18 cellular contexts compared by ENCODE assay signal in the genomic region with DNA sequence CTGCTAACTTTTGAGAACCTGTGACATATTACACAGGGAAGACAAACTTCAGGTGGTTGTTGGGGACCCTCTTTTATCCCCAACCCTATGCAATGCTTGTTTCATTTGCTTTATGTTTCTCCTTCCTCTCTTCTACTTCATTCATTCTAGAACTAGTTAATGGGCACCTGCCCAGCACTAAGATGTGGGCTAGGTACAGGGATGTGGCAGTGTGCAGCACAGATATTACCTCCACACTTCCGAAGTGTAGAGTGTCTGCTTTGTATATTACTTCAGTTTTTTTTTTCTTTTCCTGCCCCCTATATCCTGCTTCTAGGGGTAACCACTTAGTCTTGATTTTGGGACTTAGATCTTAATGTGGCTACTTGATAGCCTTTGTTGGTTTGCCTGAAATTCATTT. TPM values are rescaled to one million over a fixed set of nuclear protein-coding genes. Genes with fewer than 3 reads are reported as not detected.
DNase-seq lines count a peak whose midpoint lies in the region; ATAC-seq and TF ChIP-seq lines count a peak whose summit lies in the region.
"Had no signal": no experiment of that assay in that cellular context is flagged by ENCODE, and none has a peak within 500 bp of the region (broad histone marks: within the 10 kb centered on the region; RNA-seq: fewer than 3 reads in every experiment).

No MANE protein-coding gene starts in this region.

- H3K36me3 Mint-ChIP-seq in CD4-positive, CD25-positive, alpha-beta regulatory T cell, result peaks cover 21% of the 10 kb centered on the region
- peaks cover 90% of the 10 kb centered on the region for H3K36me3 Mint-ChIP-seq in activated T-helper 17 cell treated with anti-CD3 and anti-CD28 coated beads, Interleukin-2, amount 50 U/mL, for 72 hours (ENCODE audit: low read depth)
- H3K36me3 Mint-ChIP-seq in natural killer cell treated with Interleukin-12 subunit alpha and Interleukin-12 subunit beta and Interleukin-15 and Interleukin-18, amount 100 ng/mL, for 72 hours, result peaks cover 7% of the 10 kb centered on the region
- H3K36me3 Mint-ChIP-seq in HFFc6 (ENCODE audit: low read depth), result no peaks in the 10 kb centered on the region

- H4K20me1 ChIP-seq in DND-41 (ENCODE audit: insufficient read depth, low read length), result no peaks in the 10 kb centered on the region

- DNase-seq in CD4-positive, CD25-positive, alpha-beta regulatory T cell, result peak in 1 of 3 donors; percentile 60
- peak; percentile 44 for DNase-seq in DND-41
- no peak for DNase-seq in natural killer cell treated with Interleukin-12 subunit alpha and Interleukin-12 subunit beta and Interleukin-15 and Interleukin-18, amount 100 ng/mL, for 72 hours (ENCODE audit: low spot score)
- no peak for DNase-seq in iPS-NIHi11 (ENCODE audit: low spot score)
- no peak for DNase-seq in HFFc6
- no peak for DNase-seq in NCI-H2196 treated with DMSO at 0.1 percent for 48 hours (lab: John Stamatoyannopoulos, UW; ENCODE audit: unreplicated experiment)
- DNase-seq: DMS79 treated with DMSO at 0.1 percent for 48 hours, dorsolateral prefrontal cortex, NCI-H1694, SHP77, T1000 had no signal

- H3K27ac ChIP-seq in CD4-positive, CD25-positive, alpha-beta regulatory T cell (ENCODE audit: insufficient read depth, low read length, poor library complexity, severe bottlenecking), result peak overlapping the region; percentile 88
- H3K27ac ChIP-seq in DND-41 (ENCODE audit: low read length), result peak overlapping the region; percentile 100
- H3K27ac ChIP-seq: dorsolateral prefrontal cortex had no signal

- H3K4me1 Mint-ChIP-seq in CD4-positive, CD25-positive, alpha-beta regulatory T cell, result peaks cover 42 to 89% (median 72%) of the 10 kb centered on the region in 4 donors
- peaks cover 43% of the 10 kb centered on the region for H3K4me1 Mint-ChIP-seq in activated T-helper 17 cell treated with anti-CD3 and anti-CD28 coated beads, Interleukin-2, amount 50 U/mL, for 72 hours
- peaks cover 16 to 31% of the 10 kb centered on the region in 2 donors for H3K4me1 Mint-ChIP-seq in natural killer cell treated with Interleukin-12 subunit alpha and Interleukin-12 subunit beta and Interleukin-15 and Interleukin-18, amount 100 ng/mL, for 72 hours (ENCODE audit: low read depth in 2 of 2)
- H3K4me1 Mint-ChIP-seq in HFFc6 (ENCODE audit: low read depth), result peaks cover 41% of the 10 kb centered on the region

- H3K4me3 ChIP-seq in CD4-positive, CD25-positive, alpha-beta regulatory T cell (ENCODE audit: low read depth, low read length), result peak overlapping the region; percentile 78
- peak overlapping the region in 1 of 2 experiments; percentile 37; a peak in 2 of 4 replicates for H3K4me3 ChIP-seq in DND-41 (ENCODE audit: low read depth in 1 of 2, low read length in 2 of 2)
- H3K4me3 ChIP-seq: dorsolateral prefrontal cortex had no signal

- H3K36me3 ChIP-seq in CD4-positive, CD25-positive, alpha-beta regulatory T cell (ENCODE audit: control insufficient read depth, insufficient read depth, low read length), result peaks cover 24% of the 10 kb centered on the region
- no peaks in the 10 kb centered on the region for H3K36me3 ChIP-seq in DND-41 (ENCODE audit: insufficient read depth, low read length)

- H3K27ac Mint-ChIP-seq in CD4-positive, CD25-positive, alpha-beta regulatory T cell, result peak overlapping the region; percentile 91 to 97 (median 94)
- peak overlapping the region; percentile 98 for H3K27ac Mint-ChIP-seq in activated T-helper 17 cell treated with anti-CD3 and anti-CD28 coated beads, Interleukin-2, amount 50 U/mL, for 72 hours
- H3K27ac Mint-ChIP-seq in natural killer cell treated with Interleukin-12 subunit alpha and Interleukin-12 subunit beta and Interleukin-15 and Interleukin-18, amount 100 ng/mL, for 72 hours, result peak overlapping the region; percentile 68 to 72
- no peak overlapping the region for H3K27ac Mint-ChIP-seq in HFFc6

- peak in 1 of 2 donors; percentile 46 for ATAC-seq in CD4-positive, CD25-positive, alpha-beta regulatory T cell (ENCODE audit: low read depth in 2 of 2)
- ATAC-seq in DND-41 (ENCODE audit: insufficient read depth, low read depth), result peak; percentile 54
- peak; percentile 8 for ATAC-seq in activated T-helper 17 cell treated with anti-CD3 and anti-CD28 coated beads, Interleukin-2, amount 50 U/mL, for 72 hours (replicated peaks)
- ATAC-seq in natural killer cell treated with Interleukin-12 subunit alpha and Interleukin-12 subunit beta and Interleukin-15 and Interleukin-18, amount 100 ng/mL, for 72 hours, result no peak
- ATAC-seq: HCT116 had no signal

- H3K9ac ChIP-seq in DND-41 (ENCODE audit: low read depth, low read length), result peak overlapping the region; percentile 71

- no peak for TF ChIP-seq CTCF in DND-41 (IDR thresholded peaks at IDR 0.05; ENCODE audit: borderline replicate concordance, extremely low read depth, low read length, poor library complexity, severe bottlenecking)
- no peak for TF ChIP-seq CTCF in HFFc6 (IDR thresholded peaks at IDR 0.05)

- peaks cover 2% of the 10 kb centered on the region for H3K27me3 Mint-ChIP-seq in CD4-positive, CD25-positive, alpha-beta regulatory T cell
- H3K27me3 Mint-ChIP-seq in activated T-helper 17 cell treated with anti-CD3 and anti-CD28 coated beads, Interleukin-2, amount 50 U/mL, for 72 hours, result no peaks in the 10 kb centered on the region
- H3K27me3 Mint-ChIP-seq in natural killer cell treated with Interleukin-12 subunit alpha and Interleukin-12 subunit beta and Interleukin-15 and Interleukin-18, amount 100 ng/mL, for 72 hours, result peaks cover 0 to 2% of the 10 kb centered on the region in 2 donors
- H3K27me3 Mint-ChIP-seq in HFFc6 (ENCODE audit: insufficient read depth), result peaks cover 2% of the 10 kb centered on the region; the same call in 1 of the 2 replicates

- H3K9me3 ChIP-seq in CD4-positive, CD25-positive, alpha-beta regulatory T cell (ENCODE audit: control insufficient read depth in 2 of 2, low read length in 2 of 2), result no peaks in the 10 kb centered on the region
- peaks cover 7% of the 10 kb centered on the region for H3K9me3 ChIP-seq in DND-41 (ENCODE audit: insufficient read depth, low read length, severe bottlenecking)

- H3K4me1 ChIP-seq in CD4-positive, CD25-positive, alpha-beta regulatory T cell (ENCODE audit: control insufficient read depth, insufficient read depth, low read length, poor library complexity, severe bottlenecking), result peaks cover 68% of the 10 kb centered on the region
- peaks cover 49% of the 10 kb centered on the region for H3K4me1 ChIP-seq in DND-41 (ENCODE audit: insufficient read depth, low read length)

- H3K9me3 Mint-ChIP-seq in CD4-positive, CD25-positive, alpha-beta regulatory T cell, result peaks cover 0 to 7% (median 0%) of the 10 kb centered on the region in 7 donors
- peaks cover 11% of the 10 kb centered on the region for H3K9me3 Mint-ChIP-seq in activated T-helper 17 cell treated with anti-CD3 and anti-CD28 coated beads, Interleukin-2, amount 50 U/mL, for 72 hours
- H3K9me3 Mint-ChIP-seq in natural killer cell treated with Interleukin-12 subunit alpha and Interleukin-12 subunit beta and Interleukin-15 and Interleukin-18, amount 100 ng/mL, for 72 hours, result peaks cover 3% of the 10 kb centered on the region
- no peaks in the 10 kb centered on the region for H3K9me3 Mint-ChIP-seq in HFFc6

- H3K4me3 Mint-ChIP-seq in CD4-positive, CD25-positive, alpha-beta regulatory T cell, result peak overlapping the region; percentile 59 to 78 (median 75)
- peak overlapping the region; percentile 70 for H3K4me3 Mint-ChIP-seq in activated T-helper 17 cell treated with anti-CD3 and anti-CD28 coated beads, Interleukin-2, amount 50 U/mL, for 72 hours
- peak overlapping the region; percentile 67 for H3K4me3 Mint-ChIP-seq in natural killer cell treated with Interleukin-12 subunit alpha and Interleukin-12 subunit beta and Interleukin-15 and Interleukin-18, amount 100 ng/mL, for 72 hours
- H3K4me3 Mint-ChIP-seq in HFFc6, result no peak overlapping the region

- H2AFZ ChIP-seq in DND-41 (ENCODE audit: low read depth, low read length), result peak overlapping the region; percentile 31

- H3K27me3 ChIP-seq in CD4-positive, CD25-positive, alpha-beta regulatory T cell (ENCODE audit: control insufficient read depth, insufficient read depth, low read length), result no peaks in the 10 kb centered on the region
- H3K27me3 ChIP-seq in DND-41 (ENCODE audit: insufficient read depth, low read length, poor library complexity), result no peaks in the 10 kb centered on the region
- H3K27me3 ChIP-seq: dorsolateral prefrontal cortex had no signal

- H3K4me2 ChIP-seq in DND-41 (ENCODE audit: insufficient read depth, low read length), result peak overlapping the region; percentile 59

- no peaks in the 10 kb centered on the region for H3K79me2 ChIP-seq in DND-41 (ENCODE audit: insufficient read depth, low read length)

RNA-seq across cellular contexts. Expression of gene CD28, which starts 35.1 kb away (rescaled TPM):
- 235 TPM for total RNA-seq in CD4-positive, CD25-positive, alpha-beta regulatory T cell
- polyA plus RNA-seq in CD4-positive, CD25-positive, alpha-beta regulatory T cell, result 100 to 1,000 TPM in 3 of 4 donors, 10 to 100 TPM in 1; 92.6 to 184 (median 130) TPM
- total RNA-seq in activated T-helper 17 cell treated with anti-CD3 and anti-CD28 coated beads, Interleukin-2, amount 50 U/mL, for 72 hours, result 100 to 1,000 TPM; 242 to 382 TPM
- 1 to 10 TPM; 2.5 to 3.2 TPM for total RNA-seq in natural killer cell treated with Interleukin-12 subunit alpha and Interleukin-12 subunit beta and Interleukin-15 and Interleukin-18, amount 100 ng/mL, for 72 hours
- not detected for total RNA-seq in HFFc6 (2021; fragmentation: NEBNext Ultra II Directional; extraction: Animal tissue kit (Norgen Biotek cat#: 25700))
- total RNA-seq: bronchial epithelial cell, HT-29, M059J, NCI-H460 had no signal
- polyA plus RNA-seq: BJ had no signal

Comparison
In these comparisons a context has a peak if more than half of its experiments do, and no peak if none do; other contexts are left out.
1. ATAC-seq: peak in DND-41 (single experiment) and activated T-helper 17 cell treated with anti-CD3 and anti-CD28 coated beads, Interleukin-2, amount 50 U/mL, for 72 hours (single experiment); none in natural killer cell treated with Interleukin-12 subunit alpha and Interleukin-12 subunit beta and Interleukin-15 and Interleukin-18, amount 100 ng/mL, for 72 hours (0 of 2).
2. RNA of gene CD28, which starts 35.1 kb away (total RNA-seq): 242 to 382 TPM in activated T-helper 17 cell treated with anti-CD3 and anti-CD28 coated beads, Interleukin-2, amount 50 U/mL, for 72 hours and 235 TPM in CD4-positive, CD25-positive, alpha-beta regulatory T cell (single experiment); 2.5 to 3.2 TPM in natural killer cell treated with Interleukin-12 subunit alpha and Interleukin-12 subunit beta and Interleukin-15 and Interleukin-18, amount 100 ng/mL, for 72 hours and not detected in HFFc6; every median in the first group is over 10 times any median in the second.